ENCODE assay signal across 19 cellular contexts in the genomic region with DNA sequence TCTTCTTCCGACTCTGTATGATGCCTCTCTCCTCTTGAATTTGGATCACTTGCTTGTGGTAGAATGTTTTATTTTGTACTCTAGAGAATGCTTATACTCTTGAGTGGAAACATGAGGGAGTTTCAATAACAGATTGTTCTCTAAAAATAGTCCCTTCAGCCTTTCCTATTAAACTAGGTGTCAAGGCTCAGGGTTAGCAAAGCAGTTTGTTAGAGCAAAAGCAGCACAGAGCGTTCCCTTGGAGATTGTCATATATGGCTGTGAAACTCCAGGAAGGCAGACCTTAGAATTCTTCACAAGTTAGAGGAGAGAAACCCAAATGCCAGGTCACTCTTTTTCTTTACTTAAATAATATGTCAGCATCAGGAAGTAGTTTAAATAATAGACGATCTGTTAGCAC. TPM values are rescaled to one million over a fixed set of nuclear protein-coding genes. Genes with fewer than 3 reads are reported as not detected.
"Had no signal": no experiment of that assay in that cellular context is flagged by ENCODE, and none has a peak within 500 bp of the region (broad histone marks: within the 10 kb centered on the region; RNA-seq: fewer than 3 reads in every experiment).

No MANE protein-coding gene starts in this region.

- DNase-seq: activated CD4-positive, alpha-beta memory T cell treated with anti-CD3 and anti-CD28 coated beads, Interleukin-2, amount 10 ng/mL, durations not matched to agents 7 days and 5 days; activated CD4-positive, alpha-beta T cell treated with anti-CD3 and anti-CD28 coated beads for 36 hours; activated effector memory CD4-positive, alpha-beta T cell treated with Interleukin-2 at 50 U/mL for 16 hours; activated naive CD4-positive, alpha-beta T cell treated with anti-CD3 and anti-CD28 coated beads, Interleukin-2, amount 50 U/mL, for 16 hours; activated T-cell treated with anti-CD3 and anti-CD28 coated beads, Interleukin-2, amount 50 U/mL, for 4 hours; central memory CD4-positive, alpha-beta T cell; effector memory CD8-positive, alpha-beta T cell; glutamatergic neuron; lower lobe of right lung; midbrain; naive thymus-derived CD4-positive, alpha-beta T cell; stimulated activated CD4-positive, alpha-beta T cell treated with anti-CD3 and anti-CD28 coated beads, Interleukin-4, amount 100 ng/mL, for 4 hours; stimulated activated CD8-positive, alpha-beta memory T cell treated with anti-CD3 and anti-CD28 coated beads, Interleukin-4, amount 100 ng/mL, for 48 hours; stimulated activated naive CD4-positive, alpha-beta T cell treated with Interleukin-2 at 50 U/mL for 16 hours; T-helper 17 cell; WERI-Rb-1 had no signal

- H3K4me3 Mint-ChIP-seq: activated CD4-positive, alpha-beta memory T cell treated with anti-CD3 and anti-CD28 coated beads, Interleukin-2, amount 10 ng/mL, durations not matched to agents 7 days and 5 days; activated CD4-positive, alpha-beta T cell treated with anti-CD3 and anti-CD28 coated beads for 36 hours; activated T-cell treated with anti-CD3 and anti-CD28 coated beads, Interleukin-2, amount 50 U/mL, for 4 hours; effector memory CD8-positive, alpha-beta T cell; naive thymus-derived CD4-positive, alpha-beta T cell; T-helper 17 cell had no signal

- H3K27ac ChIP-seq: epithelial cell of prostate, lower lobe of right lung, WERI-Rb-1 had no signal

- H3K36me3 ChIP-seq: lower lobe of right lung, WERI-Rb-1 had no signal

- H3K9me3 Mint-ChIP-seq: activated CD4-positive, alpha-beta memory T cell treated with anti-CD3 and anti-CD28 coated beads, Interleukin-2, amount 10 ng/mL, durations not matched to agents 7 days and 5 days; activated T-cell treated with anti-CD3 and anti-CD28 coated beads, Interleukin-2, amount 50 U/mL, for 4 hours; effector memory CD8-positive, alpha-beta T cell had no signal

- H3K27ac Mint-ChIP-seq: activated CD4-positive, alpha-beta memory T cell treated with anti-CD3 and anti-CD28 coated beads, Interleukin-2, amount 10 ng/mL, durations not matched to agents 7 days and 5 days; activated CD4-positive, alpha-beta T cell treated with anti-CD3 and anti-CD28 coated beads for 36 hours; effector memory CD8-positive, alpha-beta T cell; naive thymus-derived CD4-positive, alpha-beta T cell; T-helper 17 cell had no signal

- H3K9me3 ChIP-seq: lower lobe of right lung had no signal

- H3K4me1 Mint-ChIP-seq: activated CD4-positive, alpha-beta memory T cell treated with anti-CD3 and anti-CD28 coated beads, Interleukin-2, amount 10 ng/mL, durations not matched to agents 7 days and 5 days; activated CD4-positive, alpha-beta T cell treated with anti-CD3 and anti-CD28 coated beads for 36 hours had no signal

- H3K4me3 ChIP-seq: lower lobe of right lung, smooth muscle cell had no signal

- ATAC-seq: activated CD4-positive, alpha-beta T cell treated with anti-CD3 and anti-CD28 coated beads for 36 hours; activated T-cell treated with anti-CD3 and anti-CD28 coated beads, Interleukin-2, amount 50 U/mL, for 4 hours; effector memory CD8-positive, alpha-beta T cell; lower lobe of right lung; naive thymus-derived CD4-positive, alpha-beta T cell; T-helper 17 cell had no signal

- H3K36me3 Mint-ChIP-seq: naive thymus-derived CD4-positive, alpha-beta T cell had no signal

- FAIRE-seq: urothelium cell line had no signal

RNA-seq across cellular contexts. Expression of gene MAMDC2, which starts 33.0 kb away (rescaled TPM):
- total RNA-seq: activated CD4-positive, alpha-beta T cell treated with anti-CD3 and anti-CD28 coated beads for 36 hours; activated T-cell treated with anti-CD3 and anti-CD28 coated beads, Interleukin-2, amount 50 U/mL, for 4 hours had no signal
